In the genomic region with DNA sequence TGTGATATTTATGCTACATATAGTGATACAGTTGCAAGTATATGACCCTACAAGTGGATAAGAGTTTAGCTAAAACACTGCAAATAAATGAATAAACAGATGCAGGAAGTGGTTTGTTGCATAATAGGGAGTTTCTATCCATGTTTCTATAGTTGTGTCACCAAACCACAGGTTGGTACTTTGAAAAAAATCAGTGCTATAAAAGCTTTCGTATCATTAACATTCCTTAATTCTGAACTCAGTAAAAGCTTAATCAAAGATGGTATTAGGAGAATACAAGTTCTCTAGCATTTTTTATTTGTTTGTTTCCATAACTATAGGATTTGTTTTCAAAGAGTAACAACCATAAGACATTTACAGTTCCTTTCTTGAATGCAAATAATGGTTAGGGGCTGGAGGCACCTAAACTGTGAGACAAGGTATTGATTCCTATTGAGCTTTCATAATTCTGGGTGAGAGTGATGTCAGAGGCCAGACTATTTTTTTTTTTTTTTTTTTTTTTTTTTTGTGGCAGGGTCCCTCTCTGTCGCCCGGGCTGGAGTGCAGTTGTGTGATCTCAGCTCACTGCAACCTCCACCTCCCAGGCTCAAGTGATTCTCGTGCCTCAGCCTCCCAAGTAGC, we compare ENCODE assay signal across 9 cellular contexts. TPM values are rescaled to one million over a fixed set of nuclear protein-coding genes. Genes with fewer than 3 reads are reported as not detected.
DNase-seq lines count a peak whose midpoint lies in the region; ATAC-seq and TF ChIP-seq lines count a peak whose summit lies in the region.
"Had no signal": no experiment of that assay in that cellular context is flagged by ENCODE, and none has a peak within 500 bp of the region (broad histone marks: within the 10 kb centered on the region; RNA-seq: fewer than 3 reads in every experiment).

No MANE protein-coding gene starts in this region.

- no peaks in the 10 kb centered on the region for H4K20me1 ChIP-seq in OCI-LY7 (ENCODE audit: insufficient read depth, low read length)

- no peaks in the 10 kb centered on the region for H3K9me3 ChIP-seq in OCI-LY7 (ENCODE audit: low read length)

- H3K4me2 ChIP-seq in OCI-LY7 (ENCODE audit: low read length): peak overlapping the region; percentile 61

- H3K27ac ChIP-seq in OCI-LY7 (ENCODE audit: low read depth, low read length, poor library complexity, severe bottlenecking): peak overlapping the region; percentile 86
- H3K27ac ChIP-seq: 22Rv1 had no signal

- WGBS in lower leg skin, 2 donors: 73 to 81% methylated on average over 4 of the region's 4 CpGs

- peak; percentile 18 to 61 for DNase-seq in NOMO-1 (lab: John Stamatoyannopoulos, UW; ENCODE audit: unreplicated experiment in 2 of 2)
- no peak for DNase-seq in NOMO-1 treated with dmso at 0.1 percent for 144 hours (lab: John Stamatoyannopoulos, UW; ENCODE audit: unreplicated experiment)
- DNase-seq in OCI-LY7 (ENCODE audit: low spot score): peak; percentile 50
- peak; percentile 43 for DNase-seq in glomerular visceral epithelial cell (ENCODE audit: extremely low spot score)
- DNase-seq in lower leg skin (ENCODE audit: low spot score in 2 of 2): no peak
- no peak for DNase-seq in COLO829 (ENCODE audit: low spot score)
- DNase-seq in activated CD4-positive, CD25-positive, alpha-beta regulatory T cell treated with anti-CD3 and anti-CD28 coated beads, Interleukin-2, amount 50 U/mL, for 72 hours: no peak

- no peak for TF ChIP-seq CTCF in OCI-LY7 (conservative IDR thresholded peaks at IDR 0.05; ENCODE audit: low read length)
- TF ChIP-seq CTCF in lower leg skin (IDR thresholded peaks at IDR 0.05): no peak

- intact Hi-C loops in OCI-LY7 (cut with micrococcal nuclease; ENCODE audit: unreplicated experiment): loop anchor here (1.0 to 5.0 kb wide), 4 partner anchors 23 to 449 kb away; a partner anchor contains a TSS
- intact Hi-C loops in lower leg skin (cut with DNase I; ENCODE audit: low total_unique reads): no loop called here

- TF ChIP-seq POLR2A in lower leg skin (IDR thresholded peaks at IDR 0.05): no peak

- H3K9me2 ChIP-seq in OCI-LY7 (ENCODE audit: insufficient read depth, low read length): no peaks in the 10 kb centered on the region

- peak overlapping the region; percentile 69; the same call in 1 of the 2 replicates for H2AFZ ChIP-seq in OCI-LY7 (ENCODE audit: low read length)

- no peaks in the 10 kb centered on the region for H3K79me2 ChIP-seq in OCI-LY7 (ENCODE audit: insufficient read depth, low read depth, low read length)

- peak; percentile 60 for ATAC-seq in HG02798 (IDR thresholded peaks at IDR 0.05; ENCODE audit: poor library complexity, unreplicated experiment)

- no peaks in the 10 kb centered on the region for H3K36me3 ChIP-seq in OCI-LY7 (ENCODE audit: insufficient read depth, low read length)

- peaks cover 64% of the 10 kb centered on the region for H3K4me1 ChIP-seq in OCI-LY7 (ENCODE audit: insufficient read depth, low read length, poor library complexity, severe bottlenecking)

- CTCF ChIA-PET in OCI-LY7 (lab: Charles Lee; ENCODE audit: unreplicated experiment): interaction anchor here (1.0 to 2.3 kb wide), 4 partner anchors 17 to 41 kb away, joined by 3 to 9 read pairs (median 3); no protein-coding TSS in a partner anchor

- peak overlapping the region; percentile 36 for H3K4me3 ChIP-seq in OCI-LY7 (ENCODE audit: low read depth, low read length, poor library complexity, severe bottlenecking)
- H3K4me3 ChIP-seq in lower leg skin (ENCODE audit: low read depth, poor library complexity, severe bottlenecking): no peak overlapping the region

- no TSS peak for BruUV-seq in OCI-LY7 (replicated peaks; lab: Mats Ljungman, UMichigan)

- POLR2A ChIA-PET in OCI-LY7 (lab: Charles Lee): interaction anchor here (0.6 to 19.7 kb wide), 23 partner anchors 8 to 1052 kb away, joined by 3 to 296 read pairs (median 5); a partner anchor contains a TSS

RNA-seq across cellular contexts. Expression of a gene that starts 29.6 kb away (rescaled TPM):
- 14.7 and 16.4 TPM in 2 replicates for total RNA-seq in OCI-LY7 (2014; rRNA removed; shearing (Covaris generic))
- total RNA-seq in OCI-LY7 (2022) (8.8 and 10.1 TPM in 2 replicates), lower leg skin (10 to 100 TPM; 21.8 to 28.6 (median 25.0) TPM)

RNA-seq across cellular contexts. Expression of a gene that starts 32.0 kb away (rescaled TPM):
- 18.8 and 32.0 TPM in 2 replicates for total RNA-seq in OCI-LY7 (2014; rRNA removed; shearing (Covaris generic))
- total RNA-seq in OCI-LY7 (2022) (29.8 and 42.6 TPM in 2 replicates), lower leg skin (not detected)

RNA-seq across cellular contexts. Expression of a gene that starts 41.1 kb away (rescaled TPM):
- 70.7 and 78.0 TPM in 2 replicates for total RNA-seq in OCI-LY7 (2014; rRNA removed; shearing (Covaris generic))
- total RNA-seq in OCI-LY7 (2022) (80.4 and 87.8 TPM in 2 replicates), lower leg skin (100 to 1,000 TPM; 118 to 323 (median 215) TPM)

Comparison
In these comparisons a context has a peak if more than half of its experiments do, and no peak if none do; other contexts are left out.
1. DNase-seq: peak in NOMO-1 (2 of 2), OCI-LY7 (single experiment) and glomerular visceral epithelial cell (single experiment); none in NOMO-1 treated with dmso at 0.1 percent for 144 hours (single experiment), lower leg skin (0 of 2), COLO829 (single experiment) and activated CD4-positive, CD25-positive, alpha-beta regulatory T cell treated with anti-CD3 and anti-CD28 coated beads, Interleukin-2, amount 50 U/mL, for 72 hours (single experiment).
2. RNA of a gene that starts 32.0 kb away (total RNA-seq): 18.8 to 42.6 TPM in OCI-LY7; not detected in lower leg skin; every median in the first group is over 10 times any median in the second.